In the genomic region with DNA sequence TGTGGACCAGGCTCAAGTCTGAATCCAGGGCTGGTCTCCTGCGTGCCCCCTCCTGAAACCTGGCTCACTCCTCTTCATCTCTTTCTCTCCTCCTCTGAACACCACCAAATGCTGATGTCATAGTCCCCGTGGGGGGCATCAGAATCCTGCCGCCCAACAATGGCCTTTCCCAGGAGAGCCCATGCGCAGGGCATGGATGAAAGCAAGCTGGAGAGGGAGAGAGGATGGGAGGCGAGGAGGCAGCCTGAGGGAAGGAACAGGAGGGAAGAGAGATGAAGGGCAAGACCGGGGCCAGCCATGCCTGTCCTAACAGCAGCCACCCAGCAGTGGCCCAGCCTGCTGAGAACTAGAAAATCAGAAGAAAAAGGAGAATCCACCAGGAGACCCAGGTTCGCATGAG, we compare ENCODE assay signal across 23 cellular contexts. TPM values are rescaled to one million over a fixed set of nuclear protein-coding genes. Genes with fewer than 3 reads are reported as not detected.
"Had no signal": no experiment of that assay in that cellular context is flagged by ENCODE, and none has a peak within 500 bp of the region (broad histone marks: within the 10 kb centered on the region; RNA-seq: fewer than 3 reads in every experiment).

No MANE protein-coding gene starts in this region.

- H3K9me3 ChIP-seq: SJSA1 had no signal

- DNase-seq: KBM-7, NCI-H1092, NCI-H1105 treated with DMSO at 0.1 percent for 48 hours, NCI-H1417 treated with DMSO at 0.1 percent for 48 hours, NCI-H146, NCI-H1694 treated with DMSO at 0.1 percent for 48 hours, NCI-H1930, NCI-H2081, NCI-H2107, NCI-H226, NCI-H524, NCI-H69, NCI-H774, Right ventricle myocardium superior, RPMI8226, SIG-M5 had no signal

- H3K27ac ChIP-seq: SJSA1, SK-N-MC had no signal

- H3K4me3 ChIP-seq: SJSA1, SK-N-MC had no signal

- H3K27me3 ChIP-seq: SJSA1 had no signal

- H3K36me3 ChIP-seq: SJSA1 had no signal

RNA-seq across cellular contexts. Expression of gene NTSR2, which starts 54.2 kb away (rescaled TPM):
- total RNA-seq: HT-29; LHCN-M2; MCF 10A; NCI-H460; SJSA1; T-helper 1 cell treated with Interleukin-12 subunit alpha and Interleukin-12 subunit beta and Interleukin-4 antibody, amounts not matched to agents 30 ng/mL and 1 ng/mL, for 36 hours had no signal
